Comparison of ENCODE assay signal across 19 cellular contexts in genomic region chr5:127980843-127981242, GRCh38.
DNase-seq lines count a peak whose midpoint lies in the region; ATAC-seq and TF ChIP-seq lines count a peak whose summit lies in the region.
"Had no signal": no experiment of that assay in that cellular context is flagged by ENCODE, and none has a peak within 500 bp of the region (broad histone marks: within the 10 kb centered on the region; RNA-seq: fewer than 3 reads in every experiment).

No MANE protein-coding gene starts in this region.

- H3K4me1 ChIP-seq in Karpas-422 (ENCODE audit: low read length) (peaks cover 46% of the 10 kb centered on the region), stomach (peaks cover 3 to 51% (median 27%) of the 10 kb centered on the region in 4 donors)
- H3K4me1 ChIP-seq: BLaER1 treated with 17β-estradiol and CSF1 and Interleukin-3, amounts not matched to agents 10 nM and 100 nM; Caco-2 had no signal

- no peaks in the 10 kb centered on the region for H4K20me1 ChIP-seq in Karpas-422 (ENCODE audit: insufficient read depth, low read depth, low read length)

- no peak for DNase-seq in Karpas-422
- DNase-seq in stomach, result no peak
- no peak for DNase-seq in DMS79 treated with DMSO at 0.1 percent for 48 hours (lab: John Stamatoyannopoulos, UW)
- no peak for DNase-seq in inferior parietal cortex (ENCODE audit: extremely low spot score)
- DNase-seq: 8988T; AML-193; Caco-2; Calu3; CD4-positive, alpha-beta T cell; CD8-positive, alpha-beta T cell; DND-41; EL; GDM1 had no signal

- H3K79me2 ChIP-seq in Karpas-422 (ENCODE audit: low read length), result peaks cover 32% of the 10 kb centered on the region

- H3K4me2 ChIP-seq in Karpas-422 (ENCODE audit: low read depth, low read length, poor library complexity, severe bottlenecking), result no peak overlapping the region
- H3K4me2 ChIP-seq: BLaER1 treated with 17β-estradiol and CSF1 and Interleukin-3, amounts not matched to agents 10 nM and 100 nM had no signal

- no peak overlapping the region for H3K4me3 ChIP-seq in Karpas-422 (ENCODE audit: low read length)
- H3K4me3 ChIP-seq in stomach, result no peak overlapping the region
- H3K4me3 ChIP-seq: BLaER1 treated with 17β-estradiol and CSF1 and Interleukin-3, amounts not matched to agents 10 nM and 100 nM; GM12878 had no signal

- no peaks in the 10 kb centered on the region for H3K9me2 ChIP-seq in Karpas-422 (replicated peaks; ENCODE audit: insufficient read depth, low read length)

- H2AFZ ChIP-seq in Karpas-422 (ENCODE audit: low read length), result no peak overlapping the region

- H3K36me3 ChIP-seq in Karpas-422 (ENCODE audit: insufficient read depth, low read length), result 0 out of 2 replicates have a peak, but pooled peaks cover 7% of the 10 kb centered on the region
- no peaks in the 10 kb centered on the region for H3K36me3 ChIP-seq in stomach

- H3K27me3 ChIP-seq in Karpas-422 (ENCODE audit: low read length) (no peaks in the 10 kb centered on the region), stomach (no peaks in the 10 kb centered on the region)
- H3K27me3 ChIP-seq: BLaER1 treated with 17β-estradiol and CSF1 and Interleukin-3, amounts not matched to agents 10 nM and 100 nM had no signal

- intact Hi-C loops in stomach (cut with DNase I; ENCODE audit: low total_unique reads), result no loop called here

- TF ChIP-seq POLR2A in stomach (IDR thresholded peaks at IDR 0.05), result no peak

- no peak for TF ChIP-seq EP300 in stomach (IDR thresholded peaks at IDR 0.05)

- H3K9ac ChIP-seq in Karpas-422 (ENCODE audit: low read length), result no peak overlapping the region
- H3K9ac ChIP-seq: BLaER1 treated with 17β-estradiol and CSF1 and Interleukin-3, amounts not matched to agents 10 nM and 100 nM had no signal

- H3K9me3 ChIP-seq in Karpas-422 (ENCODE audit: low read length) (no peaks in the 10 kb centered on the region), stomach (no peaks in the 10 kb centered on the region)
- H3K9me3 ChIP-seq: BLaER1 treated with 17β-estradiol and CSF1 and Interleukin-3, amounts not matched to agents 10 nM and 100 nM; Caco-2 had no signal

- TF ChIP-seq CTCF in 22Rv1 (IDR thresholded peaks at IDR 0.05), result no peak
- no peak for TF ChIP-seq CTCF in VCaP (conservative IDR thresholded peaks at IDR 0.05)
- no peak for TF ChIP-seq CTCF in stomach (IDR thresholded peaks at IDR 0.05)

- ATAC-seq in HG03159 (IDR thresholded peaks at IDR 0.05; ENCODE audit: unreplicated experiment), result no peak
- ATAC-seq: CD8-positive, alpha-beta T cell; GM12878 had no signal

- H3K27ac ChIP-seq in 22Rv1 (peak overlapping the region; percentile 42), Karpas-422 (ENCODE audit: low read length) (peak overlapping the region; percentile 40), VCaP (peak overlapping the region; percentile 29), stomach (peak overlapping the region; percentile 42 to 86 (median 61))
- H3K27ac ChIP-seq: BLaER1 treated with 17β-estradiol and CSF1 and Interleukin-3, amounts not matched to agents 10 nM and 100 nM; C4-2B had no signal
